14 cellular contexts compared by ENCODE assay signal in the genomic region with DNA sequence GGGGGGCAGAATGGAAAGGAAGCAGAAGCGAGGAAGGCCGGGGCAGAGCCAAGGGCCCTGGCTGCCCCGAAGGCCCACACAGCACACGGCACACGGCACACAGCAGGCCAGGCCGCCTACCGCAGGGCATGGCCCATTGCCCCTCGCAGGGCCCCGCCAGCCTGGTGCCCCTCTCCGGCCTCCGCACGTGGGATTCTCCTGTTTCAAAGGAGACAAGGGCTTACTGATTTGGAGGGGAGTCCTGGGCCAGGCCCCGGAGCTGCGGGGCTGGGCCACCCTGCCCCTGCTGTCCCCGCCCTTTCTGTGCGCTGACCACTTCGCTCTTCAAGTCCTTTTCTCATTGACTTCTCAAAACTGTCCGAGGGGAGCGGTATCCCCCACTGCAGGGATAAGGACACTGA. TPM values are rescaled to one million over a fixed set of nuclear protein-coding genes. Genes with fewer than 3 reads are reported as not detected.
DNase-seq lines count a peak whose midpoint lies in the region; ATAC-seq and TF ChIP-seq lines count a peak whose summit lies in the region.
"Had no signal": no experiment of that assay in that cellular context is flagged by ENCODE, and none has a peak within 500 bp of the region (broad histone marks: within the 10 kb centered on the region; RNA-seq: fewer than 3 reads in every experiment).

No MANE protein-coding gene starts in this region.

- H3K4me3 ChIP-seq in breast epithelium: no peak overlapping the region
- H3K4me3 ChIP-seq in right lobe of liver: no peak overlapping the region
- no peak overlapping the region for H3K4me3 ChIP-seq in suprapubic skin
- no peak overlapping the region for H3K4me3 ChIP-seq in SJCRH30

- H3K27ac Mint-ChIP-seq in MCF 10A (ENCODE audit: low read depth, unreplicated experiment): no peak overlapping the region
- H3K27ac Mint-ChIP-seq in activated CD8-positive, alpha-beta T cell treated with anti-CD3 and anti-CD28 coated beads for 36 hours: peak overlapping the region; percentile 95

- H3K4me1 Mint-ChIP-seq in MCF 10A (ENCODE audit: insufficient read depth, unreplicated experiment): peaks cover 27% of the 10 kb centered on the region
- peaks cover 57% of the 10 kb centered on the region for H3K4me1 Mint-ChIP-seq in activated CD8-positive, alpha-beta T cell treated with anti-CD3 and anti-CD28 coated beads for 36 hours (ENCODE audit: low read depth)

- H3K36me3 Mint-ChIP-seq in MCF 10A (ENCODE audit: insufficient read depth, unreplicated experiment): no peaks in the 10 kb centered on the region
- no peaks in the 10 kb centered on the region for H3K36me3 Mint-ChIP-seq in activated CD8-positive, alpha-beta T cell treated with anti-CD3 and anti-CD28 coated beads for 36 hours (ENCODE audit: low read depth)

- BruUV-seq in MCF 10A (replicated peaks; lab: Mats Ljungman, UMichigan): no TSS peak

- H3K27me3 Mint-ChIP-seq in MCF 10A (ENCODE audit: insufficient read depth, unreplicated experiment): no peaks in the 10 kb centered on the region
- H3K27me3 Mint-ChIP-seq in activated CD8-positive, alpha-beta T cell treated with anti-CD3 and anti-CD28 coated beads for 36 hours: no peaks in the 10 kb centered on the region

- H3K9me3 ChIP-seq in breast epithelium (no peaks in the 10 kb centered on the region), right lobe of liver (no peaks in the 10 kb centered on the region), suprapubic skin (no peaks in the 10 kb centered on the region), SJCRH30 (replicated peaks) (no peaks in the 10 kb centered on the region)

- no peak for TF ChIP-seq POLR2A in breast epithelium (IDR thresholded peaks at IDR 0.05)
- TF ChIP-seq POLR2A in right lobe of liver (IDR thresholded peaks at IDR 0.05): no peak
- no peak for TF ChIP-seq POLR2A in suprapubic skin (IDR thresholded peaks at IDR 0.05)

- no peak for TF ChIP-seq EP300 in suprapubic skin (IDR thresholded peaks at IDR 0.05)

- H3K27ac ChIP-seq in breast epithelium (peak overlapping the region; percentile 71 to 89), right lobe of liver (peak overlapping the region; percentile 79 to 88 (median 87)), suprapubic skin (peak overlapping the region; percentile 70), SJCRH30 (no peak overlapping the region)

- CTCF ChIA-PET in MCF 10A (lab: Yijun Ruan, JAX): interaction anchor here (0.7 kb wide), 1 partner anchor 10 kb away, joined by 3 read pairs; no protein-coding TSS in a partner anchor
- CTCF ChIA-PET in activated CD8-positive, alpha-beta T cell treated with anti-CD3 and anti-CD28 coated beads for 36 hours (lab: Charles Lee): no interaction called here

- intact Hi-C loops in breast epithelium (cut with DNase I; ENCODE audit: low total_unique reads) (no loop called here), MCF 10A (cut with micrococcal nuclease) (no loop called here), right lobe of liver (cut with DNase I) (no loop called here)
- intact Hi-C loops in activated CD8-positive, alpha-beta T cell treated with anti-CD3 and anti-CD28 coated beads for 36 hours (cut with micrococcal nuclease): no loop called here

- TF ChIP-seq CTCF in breast epithelium (IDR thresholded peaks at IDR 0.05) (no peak), MCF 10A (IDR thresholded peaks at IDR 0.05; ENCODE audit: unreplicated experiment) (no peak), right lobe of liver (IDR thresholded peaks at IDR 0.05) (no peak), suprapubic skin (IDR thresholded peaks at IDR 0.05) (no peak)
- no peak for TF ChIP-seq CTCF in activated CD8-positive, alpha-beta T cell treated with anti-CD3 and anti-CD28 coated beads for 36 hours (IDR thresholded peaks at IDR 0.05)

- no peak overlapping the region for H3K4me3 Mint-ChIP-seq in MCF 10A (ENCODE audit: unreplicated experiment)
- H3K4me3 Mint-ChIP-seq in activated CD8-positive, alpha-beta T cell treated with anti-CD3 and anti-CD28 coated beads for 36 hours: peak overlapping the region; percentile 74
- H3K4me3 Mint-ChIP-seq: nephron had no signal

- no peak for ATAC-seq in activated CD8-positive, alpha-beta T cell treated with anti-CD3 and anti-CD28 coated beads for 36 hours
- ATAC-seq in right lobe of liver: peak in 2 of 4 donors; percentile 1
- no peak for ATAC-seq in HG03280 (IDR thresholded peaks at IDR 0.05; ENCODE audit: unreplicated experiment)

- H3K27me3 ChIP-seq in breast epithelium: no peaks in the 10 kb centered on the region
- H3K27me3 ChIP-seq in right lobe of liver: no peaks in the 10 kb centered on the region
- no peaks in the 10 kb centered on the region for H3K27me3 ChIP-seq in suprapubic skin
- no peaks in the 10 kb centered on the region; the same call in 1 of the 2 replicates for H3K27me3 ChIP-seq in SJCRH30

- no peaks in the 10 kb centered on the region for H3K9me3 Mint-ChIP-seq in MCF 10A (ENCODE audit: unreplicated experiment)
- no peaks in the 10 kb centered on the region for H3K9me3 Mint-ChIP-seq in activated CD8-positive, alpha-beta T cell treated with anti-CD3 and anti-CD28 coated beads for 36 hours
- H3K9me3 Mint-ChIP-seq: nephron had no signal

- WGBS in right lobe of liver (ENCODE audit: insufficient coverage, low coverage, low lambda C conversion rate, missing lambda C conversion rate): 100% methylated on average over 1 of the region's 19 CpGs
- 83% methylated on average over 12 of the region's 19 CpGs for WGBS in suprapubic skin

- H3K36me3 ChIP-seq in breast epithelium (no peaks in the 10 kb centered on the region), right lobe of liver (no peaks in the 10 kb centered on the region), suprapubic skin (no peaks in the 10 kb centered on the region), SJCRH30 (no peaks in the 10 kb centered on the region)

- DNase-seq in breast epithelium (ENCODE audit: low spot score in 2 of 2) (no peak), MCF 10A (ENCODE audit: unreplicated experiment) (no peak), right lobe of liver (peak in 1 of 3 donors; percentile 59), suprapubic skin (ENCODE audit: low spot score in 2 of 2) (no peak), SJCRH30 (no peak)
- DNase-seq in activated CD8-positive, alpha-beta T cell treated with anti-CD3 and anti-CD28 coated beads for 36 hours: no peak
- no peak for DNase-seq in stimulated activated CD8-positive, alpha-beta memory T cell treated with anti-CD3 and anti-CD28 coated beads, Interleukin-4, amount 100 ng/mL, for 48 hours
- DNase-seq: activated T-cell treated with anti-CD3 and anti-CD28 coated beads, Interleukin-2, amount 50 U/mL, for 1 hour; central memory CD4-positive, alpha-beta T cell; NCI-H146; NCI-H524 treated with DMSO at 0.1 percent for 48 hours had no signal

- POLR2A ChIA-PET in MCF 10A (lab: Yijun Ruan, JAX): no interaction called here
- POLR2A ChIA-PET in activated CD8-positive, alpha-beta T cell treated with anti-CD3 and anti-CD28 coated beads for 36 hours (lab: Charles Lee): interaction anchor here (0.6 to 21.3 kb wide), 4 partner anchors 9 to 327 kb away, joined by 3 to 431 read pairs (median 3); a partner anchor contains a TSS

- H3K4me1 ChIP-seq in breast epithelium (peaks cover 12 to 26% of the 10 kb centered on the region in 2 donors), right lobe of liver (peaks cover 0 to 49% (median 33%) of the 10 kb centered on the region in 4 donors), suprapubic skin (peaks cover 45% of the 10 kb centered on the region), SJCRH30 (no peaks in the 10 kb centered on the region)

RNA-seq across cellular contexts. Expression of a gene that starts 7.7 kb away (rescaled TPM):
- 10 to 100 TPM; 63.4 to 94.1 (median 77.7) TPM for total RNA-seq in breast epithelium
- 112 and 115 TPM in 2 replicates for total RNA-seq in MCF 10A (2022)
- total RNA-seq in activated CD8-positive, alpha-beta T cell treated with anti-CD3 and anti-CD28 coated beads for 36 hours: 10 to 100 TPM; 60.4 to 62.1 TPM
- 100 to 1,000 TPM in 3 of 6 experiments, 10 to 100 TPM in 3; 64.3 to 133 (median 85.8) TPM for total RNA-seq in right lobe of liver
- total RNA-seq in suprapubic skin: 10 to 100 TPM; 27.1 to 50.5 (median 35.7) TPM
- total RNA-seq in SJCRH30 (2014; rRNA removed; shearing (Covaris generic)): 16.0 and 21.2 TPM in 2 replicates

RNA-seq across cellular contexts. Expression of a gene that starts 36.0 kb away (rescaled TPM):
- total RNA-seq in breast epithelium: 10 to 100 TPM; 56.3 to 90.5 (median 68.9) TPM
- 313 and 364 TPM in 2 replicates for total RNA-seq in MCF 10A (2022)
- 100 to 1,000 TPM; 392 to 399 TPM for total RNA-seq in activated CD8-positive, alpha-beta T cell treated with anti-CD3 and anti-CD28 coated beads for 36 hours
- total RNA-seq in right lobe of liver: 10 to 100 TPM; 44.2 to 96.1 (median 73.5) TPM
- total RNA-seq in suprapubic skin: 100 to 1,000 TPM in 1 of 4 donors, 10 to 100 TPM in 3; 57.0 to 113 (median 83.1) TPM
- total RNA-seq in SJCRH30 (2014; rRNA removed; shearing (Covaris generic)): 244 and 266 TPM in 2 replicates

RNA-seq across cellular contexts. Expression of a gene that starts 53.2 kb away (rescaled TPM):
- total RNA-seq in breast epithelium (not detected), MCF 10A (2022) (not detected in 2 replicates), right lobe of liver (not detected), suprapubic skin (under 1 TPM in 1 of 4 donors, not detected in 3; 0.49 TPM)
- not detected for total RNA-seq in activated CD8-positive, alpha-beta T cell treated with anti-CD3 and anti-CD28 coated beads for 36 hours
- not detected in 2 replicates for total RNA-seq in SJCRH30 (2014; rRNA removed; shearing (Covaris generic))
- total RNA-seq: Daoy had no signal
